Comparison of ENCODE assay signal across 30 cellular contexts in the genomic region with DNA sequence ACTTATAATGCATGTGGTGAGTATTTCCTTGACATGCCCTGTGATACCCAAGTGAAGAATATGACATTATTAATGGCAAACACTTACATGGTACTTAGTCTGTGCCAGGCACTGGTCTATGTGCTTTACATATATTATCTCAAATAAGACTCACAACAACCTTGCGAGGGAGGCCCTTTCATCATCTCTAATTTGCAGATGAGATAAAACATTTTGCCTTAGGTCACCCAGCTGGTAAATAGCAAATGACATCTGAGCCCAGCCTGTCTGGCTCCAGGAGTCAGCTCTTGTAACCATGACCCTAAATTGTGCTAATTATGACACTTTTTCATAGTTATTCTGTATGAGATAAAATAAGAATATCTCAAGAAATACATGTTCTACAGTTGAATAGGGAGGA.
"Had no signal": no experiment of that assay in that cellular context is flagged by ENCODE, and none has a peak within 500 bp of the region (broad histone marks: within the 10 kb centered on the region; RNA-seq: fewer than 3 reads in every experiment).

No MANE protein-coding gene starts in this region.

- H3K4me3 ChIP-seq: esophagus muscularis mucosa, gastrocnemius medialis, heart left ventricle had no signal

- H3K27ac ChIP-seq: brain microvascular endothelial cell, esophagus muscularis mucosa, foreskin keratinocyte, gastrocnemius medialis, heart left ventricle, VCaP had no signal

- H3K9me3 ChIP-seq: esophagus muscularis mucosa, gastrocnemius medialis, heart left ventricle had no signal

- H3K4me1 ChIP-seq: esophagus muscularis mucosa, foreskin keratinocyte, gastrocnemius medialis had no signal

- H3K36me3 ChIP-seq: brain microvascular endothelial cell, esophagus muscularis mucosa, gastrocnemius medialis, heart left ventricle had no signal

- H3K27me3 ChIP-seq: brain microvascular endothelial cell, esophagus muscularis mucosa, foreskin keratinocyte, gastrocnemius medialis, heart left ventricle had no signal

- ATAC-seq: activated naive CD4-positive, alpha-beta T cell treated with anti-CD3 and anti-CD28 coated beads, Interleukin-2, amount 50 U/mL, for 72 hours; activated T-cell treated with anti-CD3 and anti-CD28 coated beads, Interleukin-2, amount 50 U/mL, for 72 hours; effector memory CD8-positive, alpha-beta T cell; foreskin keratinocyte; gastrocnemius medialis; heart left ventricle; WTC11 had no signal

- DNase-seq: activated CD4-positive, alpha-beta memory T cell treated with anti-CD3 and anti-CD28 coated beads, Interleukin-2, amount 10 ng/mL, durations not matched to agents 7 days and 5 days; activated CD4-positive, alpha-beta T cell treated with anti-CD3 and anti-CD28 coated beads for 1 hour; activated CD4-positive, alpha-beta T cell treated with anti-CD3 and anti-CD28 coated beads for 4 hours; activated CD4-positive, alpha-beta T cell treated with anti-CD3 and anti-CD28 coated beads, Interleukin-2, amount 10 ng/mL, durations not matched to agents 7 days and 5 days; activated CD4-positive, alpha-beta T cell treated with anti-CD3 and anti-CD28 coated beads, Interleukin-2, amount 50 U/mL, for 4 hours; activated CD8-positive, alpha-beta memory T cell treated with anti-CD3 and anti-CD28 coated beads, Interleukin-2, amount 50 U/mL, for 48 hours; activated gamma-delta T cell; activated naive CD4-positive, alpha-beta T cell; activated naive CD4-positive, alpha-beta T cell treated with anti-CD3 and anti-CD28 coated beads, Interleukin-2, amount 10 ng/mL, durations not matched to agents 7 days and 5 days; activated naive CD8-positive, alpha-beta T cell treated with anti-CD3 and anti-CD28 coated beads, Interleukin-2, amount 10 ng/mL, durations not matched to agents 7 days and 5 days; activated T-cell treated with anti-CD3 and anti-CD28 coated beads for 4 hours; activated T-cell treated with anti-CD3 and anti-CD28 coated beads, Interleukin-2, amount 50 U/mL, for 24 hours; activated T-cell treated with anti-CD3 and anti-CD28 coated beads, Interleukin-2, amount 50 U/mL, for 72 hours; amniotic stem cell; anterior cingulate cortex; brain microvascular endothelial cell; cortex of kidney; dermis blood vessel endothelial cell; effector CD4-positive, alpha-beta T cell; effector memory CD8-positive, alpha-beta T cell; erythroblast; foreskin keratinocyte; gastrocnemius medialis; glutamatergic neuron; heart left ventricle; T-helper 2 cell had no signal
